In genomic region chr15:58934521-58934920, GRCh38 we compare ENCODE assay signal across 9 cellular contexts. TPM values are rescaled to one million over a fixed set of nuclear protein-coding genes. Genes with fewer than 3 reads are reported as not detected.
A peak's percentile ranks its signal among the peaks of the same experiment; 100 is the strongest.
DNase-seq lines count a peak whose midpoint lies in the region; ATAC-seq and TF ChIP-seq lines count a peak whose summit lies in the region.
"Had no signal": no experiment of that assay in that cellular context is flagged by ENCODE, and none has a peak within 500 bp of the region (broad histone marks: within the 10 kb centered on the region; RNA-seq: fewer than 3 reads in every experiment).

No MANE protein-coding gene starts in this region.

- TF ChIP-seq POLR2A in NB4 (IDR thresholded peaks at IDR 0.05; ENCODE audit: extremely low read depth, insufficient read length) = no peak

- peaks cover 9 to 35% (median 19%) of the 10 kb centered on the region in 4 donors for H3K4me1 Mint-ChIP-seq in CD4-positive, alpha-beta memory T cell
- no peaks in the 10 kb centered on the region for H3K4me1 Mint-ChIP-seq in dendritic cell treated with granulocyte-macrophage colony-stimulating factor and Interleukin-4, amounts not matched to agents 40 ng/mL and 50 ng/mL, for 4 days (ENCODE audit: low read depth)

- H3K9me3 Mint-ChIP-seq in CD4-positive, alpha-beta memory T cell = peaks cover 0 to 2% (median 0%) of the 10 kb centered on the region in 8 donors
- H3K9me3 Mint-ChIP-seq in dendritic cell treated with granulocyte-macrophage colony-stimulating factor and Interleukin-4, amounts not matched to agents 40 ng/mL and 50 ng/mL, for 4 days = no peaks in the 10 kb centered on the region

- CTCF ChIA-PET in CD4-positive, alpha-beta memory T cell (lab: Charles Lee; ENCODE audit: partially characterized antibody) = interaction anchor here (1.1 kb wide), 1 partner anchor 83 kb away, joined by 3 read pairs; no protein-coding TSS in a partner anchor

- H3K4me3 Mint-ChIP-seq in CD4-positive, alpha-beta memory T cell = peak overlapping the region; percentile 95 to 99 (median 98)
- H3K4me3 Mint-ChIP-seq in dendritic cell treated with granulocyte-macrophage colony-stimulating factor and Interleukin-4, amounts not matched to agents 40 ng/mL and 50 ng/mL, for 4 days = peak overlapping the region; percentile 96

- peak overlapping the region; percentile 94 to 100 (median 98) for H3K27ac Mint-ChIP-seq in CD4-positive, alpha-beta memory T cell
- peak overlapping the region; percentile 99 for H3K27ac Mint-ChIP-seq in dendritic cell treated with granulocyte-macrophage colony-stimulating factor and Interleukin-4, amounts not matched to agents 40 ng/mL and 50 ng/mL, for 4 days

- H3K4me1 ChIP-seq in CD4-positive, alpha-beta memory T cell (ENCODE audit: insufficient read depth, low read length) = peaks cover 25% of the 10 kb centered on the region
- peaks cover 13% of the 10 kb centered on the region for H3K4me1 ChIP-seq in neuron (ENCODE audit: insufficient read depth, low read length)

- H3K4me3 ChIP-seq in CD4-positive, alpha-beta memory T cell (ENCODE audit: low read length in 2 of 2) = peak overlapping the region in 1 of 2 donors; percentile 97
- peak overlapping the region; percentile 91 for H3K4me3 ChIP-seq in NB4 (ENCODE audit: low read depth, low read length)
- peak overlapping the region; percentile 68 for H3K4me3 ChIP-seq in neuron (ENCODE audit: low read length)

- no peaks in the 10 kb centered on the region for H3K9me3 ChIP-seq in CD4-positive, alpha-beta memory T cell (ENCODE audit: control insufficient read depth in 1 of 2, low read length in 2 of 2)
- no peaks in the 10 kb centered on the region for H3K9me3 ChIP-seq in neuron (ENCODE audit: low read length)

- intact Hi-C loops in CD4-positive, alpha-beta memory T cell (cut with micrococcal nuclease) = loop anchor here (1.0 to 5.0 kb wide), 2 partner anchors 23 to 173 kb away; partner anchors contain the start of gene CCNB2
- intact Hi-C loops in dendritic cell treated with granulocyte-macrophage colony-stimulating factor and Interleukin-4, amounts not matched to agents 40 ng/mL and 50 ng/mL, for 4 days (cut with micrococcal nuclease) = loop anchor here (5.0 kb wide), 2 partner anchors 53 to 173 kb away; partner anchors contain the start of genes CCNB2 and RNF111

- no peak for DNase-seq in CD4-positive, alpha-beta memory T cell
- DNase-seq in NB4 (ENCODE audit: low read depth) (no peak), NCI-H446 (lab: John Stamatoyannopoulos, UW) (no peak)
- DNase-seq in NK-92 treated with Interleukin-12 subunit alpha and Interleukin-12 subunit beta, amount 100 ng/mL, for 24 hours (lab: John Stamatoyannopoulos, UW) = no peak
- DNase-seq: activated gamma-delta T cell had no signal

- H3K27me3 Mint-ChIP-seq in CD4-positive, alpha-beta memory T cell = no peaks in the 10 kb centered on the region
- no peaks in the 10 kb centered on the region for H3K27me3 Mint-ChIP-seq in dendritic cell treated with granulocyte-macrophage colony-stimulating factor and Interleukin-4, amounts not matched to agents 40 ng/mL and 50 ng/mL, for 4 days

- no peak for TF ChIP-seq CTCF in NB4 (IDR thresholded peaks at IDR 0.05; ENCODE audit: low read depth, low read length)

- H2AFZ ChIP-seq in neuron (ENCODE audit: low read depth, low read length) = peak overlapping the region; percentile 69

- H3K27ac ChIP-seq in CD4-positive, alpha-beta memory T cell (ENCODE audit: low read depth, low read length) = peak overlapping the region; percentile 98

- H3K36me3 Mint-ChIP-seq in CD4-positive, alpha-beta memory T cell = peaks cover 0 to 19% of the 10 kb centered on the region in 2 donors
- H3K36me3 Mint-ChIP-seq in dendritic cell treated with granulocyte-macrophage colony-stimulating factor and Interleukin-4, amounts not matched to agents 40 ng/mL and 50 ng/mL, for 4 days (ENCODE audit: low read depth) = peaks cover 13% of the 10 kb centered on the region

- H3K27me3 ChIP-seq in CD4-positive, alpha-beta memory T cell (ENCODE audit: insufficient read depth, low read length) = no peaks in the 10 kb centered on the region
- no peaks in the 10 kb centered on the region for H3K27me3 ChIP-seq in neuron (ENCODE audit: insufficient read depth, low read length)

- ATAC-seq in HG02571 (IDR thresholded peaks at IDR 0.05; ENCODE audit: unreplicated experiment) = no peak
- no peak for ATAC-seq in HG02870 (IDR thresholded peaks at IDR 0.05; ENCODE audit: unreplicated experiment)

- no peaks in the 10 kb centered on the region for H3K36me3 ChIP-seq in CD4-positive, alpha-beta memory T cell (ENCODE audit: insufficient read depth, low read length)
- H3K36me3 ChIP-seq in neuron (ENCODE audit: insufficient read depth, low read length) = peaks cover 8% of the 10 kb centered on the region

- POLR2A ChIA-PET in CD4-positive, alpha-beta memory T cell (lab: Charles Lee; ENCODE audit: partially characterized antibody) = interaction anchor here (1.4 kb wide), 1 partner anchor 18 kb away, joined by 3 read pairs; no protein-coding TSS in a partner anchor

RNA-seq across cellular contexts. Expression of gene SLTM, which starts 1.0 kb away (rescaled TPM):
- 100 to 1,000 TPM; 149 to 153 TPM for total RNA-seq in CD4-positive, alpha-beta memory T cell
- polyA plus RNA-seq in CD4-positive, alpha-beta memory T cell = 10 to 100 TPM; 22.8 to 92.1 TPM

RNA-seq across cellular contexts. Expression of gene RNF111, which starts 52.9 kb away (rescaled TPM):
- total RNA-seq in CD4-positive, alpha-beta memory T cell = 10 to 100 TPM; 54.9 to 60.9 TPM
- polyA plus RNA-seq in CD4-positive, alpha-beta memory T cell = 10 to 100 TPM; 11.1 to 22.2 TPM
